Comparison of ENCODE assay signal across 8 cellular contexts in genomic region chr6:28839443-28840120, GRCh38.
A peak's percentile ranks its signal among the peaks of the same experiment; 100 is the strongest.
DNase-seq lines count a peak whose midpoint lies in the region; ATAC-seq and TF ChIP-seq lines count a peak whose summit lies in the region.

No MANE protein-coding gene starts in this region.

- no peaks in the 10 kb centered on the region for H3K36me3 Mint-ChIP-seq in CD14-positive monocyte

- H3K27ac ChIP-seq in effector memory CD4-positive, alpha-beta T cell (ENCODE audit: insufficient read depth, low read length, poor library complexity, severe bottlenecking), result no peak overlapping the region
- H3K27ac ChIP-seq in neural cell (ENCODE audit: low read length), result peak overlapping the region; percentile 91

- peak overlapping the region; percentile 69 for H3K4me2 ChIP-seq in neural cell (ENCODE audit: low read length)

- H3K4me3 ChIP-seq in NB4 (ENCODE audit: low read depth, low read length) (peak overlapping the region; percentile 86), neural cell (ENCODE audit: low read length) (peak overlapping the region; percentile 80)
- peak overlapping the region; percentile 62 for H3K4me3 ChIP-seq in effector memory CD4-positive, alpha-beta T cell (ENCODE audit: insufficient read depth, low read depth, low read length, poor library complexity, severe bottlenecking)

- peaks cover 56 to 86% (median 69%) of the 10 kb centered on the region in 3 donors for H3K27me3 Mint-ChIP-seq in CD14-positive monocyte (ENCODE audit: low read depth in 3 of 3)

- no peak for TF ChIP-seq POLR2A in NB4 (IDR thresholded peaks at IDR 0.05; ENCODE audit: extremely low read depth, insufficient read length)

- H3K4me1 Mint-ChIP-seq in CD14-positive monocyte, result peaks cover 25% of the 10 kb centered on the region

- no peak for TF ChIP-seq RAD21 in neural cell (conservative IDR thresholded peaks at IDR 0.05)

- no peak overlapping the region for H3K27ac Mint-ChIP-seq in CD14-positive monocyte

- no peaks in the 10 kb centered on the region for H3K9me2 ChIP-seq in neural cell (ENCODE audit: insufficient read depth, low read length)

- no peaks in the 10 kb centered on the region for H3K9me3 ChIP-seq in effector memory CD4-positive, alpha-beta T cell (ENCODE audit: control insufficient read depth, low read length)
- H3K9me3 ChIP-seq in neural cell (ENCODE audit: low read length), result no peaks in the 10 kb centered on the region

- TF ChIP-seq EP300 in neural cell (conservative IDR thresholded peaks at IDR 0.05; ENCODE audit: poor library complexity, severe bottlenecking), result no peak

- no peaks in the 10 kb centered on the region for H4K20me1 ChIP-seq in neural cell (ENCODE audit: insufficient read depth)

- peaks cover 7% of the 10 kb centered on the region for H3F3A ChIP-seq in neural cell (ENCODE audit: insufficient read depth, low read length, poor library complexity, severe bottlenecking)

- H3K4me1 ChIP-seq in effector memory CD4-positive, alpha-beta T cell (ENCODE audit: control insufficient read depth, insufficient read depth, low read length, poor library complexity, severe bottlenecking), result peaks cover 8% of the 10 kb centered on the region

- TF ChIP-seq CTCF in CD14-positive monocyte (IDR thresholded peaks at IDR 0.05), result no peak
- no peak for TF ChIP-seq CTCF in NB4 (IDR thresholded peaks at IDR 0.05; ENCODE audit: low read depth, low read length)
- TF ChIP-seq CTCF in neural cell (IDR thresholded peaks at IDR 0.05; ENCODE audit: poor library complexity, severe bottlenecking), result no peak

- no peaks in the 10 kb centered on the region for H3K36me3 ChIP-seq in effector memory CD4-positive, alpha-beta T cell (ENCODE audit: control insufficient read depth, insufficient read depth, low read length)
- H3K36me3 ChIP-seq in neural cell (ENCODE audit: insufficient read depth, low read length), result no peaks in the 10 kb centered on the region

- intact Hi-C loops in CD14-positive monocyte (cut with micrococcal nuclease), result loop anchor here (2.0 to 10.0 kb wide), 4 partner anchors 101 to 177 kb away; no protein-coding TSS in a partner anchor

- H3K9me3 Mint-ChIP-seq in CD14-positive monocyte, result peaks cover 0 to 15% (median 5%) of the 10 kb centered on the region in 7 donors

- no peaks in the 10 kb centered on the region for H3K27me3 ChIP-seq in effector memory CD4-positive, alpha-beta T cell (replicated peaks; ENCODE audit: control insufficient read depth, insufficient read depth, low read length, poor library complexity, severe bottlenecking)
- no peaks in the 10 kb centered on the region for H3K27me3 ChIP-seq in neural cell (ENCODE audit: insufficient read depth, low read depth, low read length)

- ATAC-seq in HG02623 (IDR thresholded peaks at IDR 0.05; ENCODE audit: unreplicated experiment), result no peak
- no peak for ATAC-seq in GM19023 (IDR thresholded peaks at IDR 0.05; ENCODE audit: unreplicated experiment)

- no peaks in the 10 kb centered on the region for H3K79me2 ChIP-seq in neural cell (replicated peaks; ENCODE audit: insufficient read depth, low read length)

- DNase-seq in CD14-positive monocyte (ENCODE audit: low spot score) (no peak), NB4 (ENCODE audit: low read depth) (no peak), NCI-H2227 (lab: John Stamatoyannopoulos, UW; ENCODE audit: unreplicated experiment) (no peak), A172 (ENCODE audit: low spot score) (no peak)
- no peak for DNase-seq in effector memory CD4-positive, alpha-beta T cell

- H3K4me3 Mint-ChIP-seq in CD14-positive monocyte, result peak overlapping the region; percentile 85 to 88

- H3K9ac ChIP-seq in neural cell (ENCODE audit: low read length), result peak overlapping the region; percentile 74

- peak overlapping the region; percentile 68 for H2AFZ ChIP-seq in neural cell (ENCODE audit: low read depth, low read length)

TF ChIP-seq in neural cell, 6 proteins besides CTCF, POLR2A, EP300 and RAD21:
- TF ChIP-seq POLR2AphosphoS5 (IDR thresholded peaks at IDR 0.05) (no peak), EZH2 (IDR thresholded peaks at IDR 0.05; ENCODE audit: borderline replicate concordance, insufficient read depth, low read length, poor library complexity, severe bottlenecking) (no peak), SMC3 (conservative IDR thresholded peaks at IDR 0.05; ENCODE audit: poor library complexity) (no peak), MXI1 (conservative IDR thresholded peaks at IDR 0.05; ENCODE audit: poor library complexity, severe bottlenecking) (no peak), TAF1 (IDR thresholded peaks at IDR 0.05; ENCODE audit: low read depth) (no peak)
- TF ChIP-seq, protein P1, sequence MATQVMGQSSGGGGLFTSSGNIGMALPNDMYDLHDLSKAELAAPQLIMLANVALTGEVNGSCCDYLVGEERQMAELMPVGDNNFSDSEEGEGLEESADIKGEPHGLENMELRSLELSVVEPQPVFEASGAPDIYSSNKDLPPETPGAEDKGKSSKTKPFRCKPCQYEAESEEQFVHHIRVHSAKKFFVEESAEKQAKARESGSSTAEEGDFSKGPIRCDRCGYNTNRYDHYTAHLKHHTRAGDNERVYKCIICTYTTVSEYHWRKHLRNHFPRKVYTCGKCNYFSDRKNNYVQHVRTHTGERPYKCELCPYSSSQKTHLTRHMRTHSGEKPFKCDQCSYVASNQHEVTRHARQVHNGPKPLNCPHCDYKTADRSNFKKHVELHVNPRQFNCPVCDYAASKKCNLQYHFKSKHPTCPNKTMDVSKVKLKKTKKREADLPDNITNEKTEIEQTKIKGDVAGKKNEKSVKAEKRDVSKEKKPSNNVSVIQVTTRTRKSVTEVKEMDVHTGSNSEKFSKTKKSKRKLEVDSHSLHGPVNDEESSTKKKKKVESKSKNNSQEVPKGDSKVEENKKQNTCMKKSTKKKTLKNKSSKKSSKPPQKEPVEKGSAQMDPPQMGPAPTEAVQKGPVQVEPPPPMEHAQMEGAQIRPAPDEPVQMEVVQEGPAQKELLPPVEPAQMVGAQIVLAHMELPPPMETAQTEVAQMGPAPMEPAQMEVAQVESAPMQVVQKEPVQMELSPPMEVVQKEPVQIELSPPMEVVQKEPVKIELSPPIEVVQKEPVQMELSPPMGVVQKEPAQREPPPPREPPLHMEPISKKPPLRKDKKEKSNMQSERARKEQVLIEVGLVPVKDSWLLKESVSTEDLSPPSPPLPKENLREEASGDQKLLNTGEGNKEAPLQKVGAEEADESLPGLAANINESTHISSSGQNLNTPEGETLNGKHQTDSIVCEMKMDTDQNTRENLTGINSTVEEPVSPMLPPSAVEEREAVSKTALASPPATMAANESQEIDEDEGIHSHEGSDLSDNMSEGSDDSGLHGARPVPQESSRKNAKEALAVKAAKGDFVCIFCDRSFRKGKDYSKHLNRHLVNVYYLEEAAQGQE (IDR thresholded peaks at IDR 0.05; ENCODE audit: borderline replicate concordance), result no peak
